8 cellular contexts compared by ENCODE assay signal in genomic region chr20:45336530-45337366, GRCh38. TPM values are rescaled to one million over a fixed set of nuclear protein-coding genes. Genes with fewer than 3 reads are reported as not detected.
DNase-seq lines count a peak whose midpoint lies in the region; ATAC-seq and TF ChIP-seq lines count a peak whose summit lies in the region.
"Had no signal": no experiment of that assay in that cellular context is flagged by ENCODE, and none has a peak within 500 bp of the region (broad histone marks: within the 10 kb centered on the region; RNA-seq: fewer than 3 reads in every experiment).

No MANE protein-coding gene starts in this region.

- peak overlapping the region; percentile 47 for H3K23ac ChIP-seq in IMR-90 (ENCODE audit: low read depth, low read length)

- H3K9me3 ChIP-seq in IMR-90 (ENCODE audit: control insufficient read depth, insufficient read depth, low read length), result no peaks in the 10 kb centered on the region
- no peaks in the 10 kb centered on the region for H3K9me3 ChIP-seq in upper lobe of left lung
- no peaks in the 10 kb centered on the region for H3K9me3 ChIP-seq in SJCRH30 (replicated peaks)

- H3K18ac ChIP-seq in IMR-90 (ENCODE audit: low read depth, low read length), result peak overlapping the region; percentile 83

- peak overlapping the region; percentile 30 for H3K9ac ChIP-seq in IMR-90 (ENCODE audit: low read depth, low read length)

- peak overlapping the region; percentile 91 for H4K91ac ChIP-seq in IMR-90 (ENCODE audit: insufficient read depth, low read depth, low read length)

- peaks cover 42% of the 10 kb centered on the region for H3K4me1 ChIP-seq in IMR-90 (ENCODE audit: control insufficient read depth, insufficient read depth, low read length)
- H3K4me1 ChIP-seq in upper lobe of left lung, result peaks cover 22 to 56% (median 41%) of the 10 kb centered on the region in 4 donors
- H3K4me1 ChIP-seq in SJCRH30, result peaks cover 29% of the 10 kb centered on the region

- H3K14ac ChIP-seq in IMR-90 (replicated peaks; ENCODE audit: low read depth, low read length), result peak overlapping the region; percentile 77

- no peak for TF ChIP-seq CTCF in IMR-90 (conservative IDR thresholded peaks at IDR 0.05; ENCODE audit: low read depth, low read length)
- TF ChIP-seq CTCF in upper lobe of left lung (IDR thresholded peaks at IDR 0.05), result no peak

- H3K27ac ChIP-seq in IMR-90 (ENCODE audit: insufficient read depth, low read length), result peak overlapping the region; percentile 88
- H3K27ac ChIP-seq in upper lobe of left lung, result peak overlapping the region; percentile 76 to 92 (median 92)
- H3K27ac ChIP-seq in SJCRH30, result no peak overlapping the region

- WGBS in IMR-90 (ENCODE audit: extremely low coverage in 2 of 2, insufficient read length in 1 of 2), 2 experiments, result 13% methylated on average over 3 of the region's 11 CpGs; no CpG with 5 or more reads in 1 of the 2 experiments
- WGBS in upper lobe of left lung, 2 donors, result 65 to 73% methylated on average over 10 to 11 of the region's 11 CpGs

- H2BK120ac ChIP-seq in IMR-90 (ENCODE audit: low read depth, low read length), result peak overlapping the region; percentile 98

- peaks cover 53% of the 10 kb centered on the region for H3K36me3 ChIP-seq in IMR-90 (ENCODE audit: control insufficient read depth, insufficient read depth, low read length)
- peaks cover 12 to 60% (median 29%) of the 10 kb centered on the region in 4 donors for H3K36me3 ChIP-seq in upper lobe of left lung
- no peaks in the 10 kb centered on the region for H3K36me3 ChIP-seq in SJCRH30

- peak overlapping the region; percentile 99 for H3K4ac ChIP-seq in IMR-90 (ENCODE audit: low read depth, low read length)

- H2BK15ac ChIP-seq in IMR-90 (ENCODE audit: low read depth, low read length), result peak overlapping the region; percentile 96

- intact Hi-C loops in IMR-90 (cut with micrococcal nuclease), result loop anchor here (5.0 kb wide), 1 partner anchor 441 kb away; no protein-coding TSS in a partner anchor

- DNase-seq in IMR-90 (peak; percentile 95), dedifferentiated amniotic fluid mesenchymal stem cell (ENCODE audit: extremely low spot score) (peak; percentile 64), medulla oblongata (ENCODE audit: extremely low spot score) (peak; percentile 54), upper lobe of left lung (no peak), SJCRH30 (no peak)
- DNase-seq: stimulated activated CD8-positive, alpha-beta memory T cell treated with anti-CD3 and anti-CD28 coated beads, Interleukin-4, amount 100 ng/mL, for 48 hours had no signal

- BruUV-seq in IMR-90 (replicated peaks; lab: Mats Ljungman, UMichigan), result no TSS peak

- 0 out of 2 replicates have a peak, but pooled peaks have one; percentile 2 for TF ChIP-seq RAD21 in IMR-90 (IDR thresholded peaks at IDR 0.05; ENCODE audit: low read length)

- H4K8ac ChIP-seq in IMR-90 (ENCODE audit: low read depth in 2 of 2, low read length in 2 of 2), result peak overlapping the region; percentile 80 to 93

- no peak for TF ChIP-seq EP300 in upper lobe of left lung (IDR thresholded peaks at IDR 0.05)

- H3K79me1 ChIP-seq in IMR-90 (ENCODE audit: low read depth in 1 of 2, low read length in 2 of 2), result peaks cover 42 to 80% of the 10 kb centered on the region in 2 experiments

- peak overlapping the region; percentile 53 for H4K5ac ChIP-seq in IMR-90 (ENCODE audit: low read depth, low read length)

- POLR2A ChIA-PET in IMR-90 (lab: Charles Lee; ENCODE audit: unreplicated experiment), result interaction anchor here (2.3 kb wide), 1 partner anchor 11 kb away, joined by 11 read pairs; the partner anchor contains the start of gene SDC4

- no peak overlapping the region for H3K4me3 ChIP-seq in IMR-90 (ENCODE audit: insufficient read depth, low read depth, low read length)
- no peak overlapping the region for H3K4me3 ChIP-seq in upper lobe of left lung
- H3K4me3 ChIP-seq in SJCRH30, result no peak overlapping the region

- peak overlapping the region; percentile 92 for H2BK5ac ChIP-seq in IMR-90 (ENCODE audit: low read depth, low read length, poor library complexity, severe bottlenecking)

- ATAC-seq in IMR-90 (ENCODE audit: low read depth), result peak; percentile 48
- peak; percentile 42 to 53 for ATAC-seq in upper lobe of left lung (ENCODE audit: low FRiP score in 2 of 2)
- no peak for ATAC-seq in HG02973 (IDR thresholded peaks at IDR 0.05; ENCODE audit: unreplicated experiment)
- no peak for ATAC-seq in GM21515 (IDR thresholded peaks at IDR 0.05; ENCODE audit: unreplicated experiment)

- H3K27me3 ChIP-seq in IMR-90 (ENCODE audit: control insufficient read depth, insufficient read depth, low read length) (no peaks in the 10 kb centered on the region), upper lobe of left lung (no peaks in the 10 kb centered on the region), SJCRH30 (no peaks in the 10 kb centered on the region)

- H3K9me1 ChIP-seq in IMR-90 (ENCODE audit: insufficient read depth, low read length), result peaks cover 42% of the 10 kb centered on the region

- H2AK5ac ChIP-seq in IMR-90 (ENCODE audit: low read depth, low read length), result peak overlapping the region; percentile 97

- peaks cover 33% of the 10 kb centered on the region for H4K20me1 ChIP-seq in IMR-90 (ENCODE audit: insufficient read depth, low read length)

- in situ Hi-C loops in IMR-90 (cut with MboI; ENCODE audit: low sequenced_read_pairs), result loop anchor here (25.0 kb wide), 1 partner anchor 576 kb away; the partner anchor contains the start of gene PLTP

- peak; percentile 77 for TF ChIP-seq POLR2A in IMR-90 (IDR thresholded peaks at IDR 0.05; ENCODE audit: low read depth, low read length)
- no peak for TF ChIP-seq POLR2A in upper lobe of left lung (IDR thresholded peaks at IDR 0.05)

- peak overlapping the region; percentile 12 for H3K4me2 ChIP-seq in IMR-90 (ENCODE audit: low read depth, low read length)

- H2AFZ ChIP-seq in IMR-90 (replicated peaks; ENCODE audit: low read length, poor library complexity), result peak overlapping the region; percentile 21

- H3K56ac ChIP-seq in IMR-90 (ENCODE audit: extremely low read depth, insufficient read depth, low read length), result peak overlapping the region; percentile 86

- peak overlapping the region; percentile 78 for H2AK9ac ChIP-seq in IMR-90 (replicated peaks; ENCODE audit: low read depth, low read length, poor library complexity)

- peak overlapping the region; percentile 58 for H2BK20ac ChIP-seq in IMR-90 (ENCODE audit: low read depth, low read length)

- dilution Hi-C loops in IMR-90 (cut with HindIII; ENCODE audit: low sequenced_read_pairs, unreplicated experiment), result no loop called here

- CTCF ChIA-PET in IMR-90 (lab: Yijun Ruan, JAX), result interaction anchor here (0.6 to 1.6 kb wide), 4 partner anchors 16 to 100 kb away, joined by 3 to 5 read pairs (median 4); partner anchors contain the start of gene SYS1

TF ChIP-seq in IMR-90, 13 proteins besides CTCF, POLR2A, EP300 and RAD21 (continues in another document):
- TF ChIP-seq FOS (IDR thresholded peaks at IDR 0.05; ENCODE audit: low read depth, low read length) (peak; percentile 95), MAZ (IDR thresholded peaks at IDR 0.05; ENCODE audit: borderline replicate concordance, low read depth, low read length) (peak; percentile 48; the same call in 1 of the 2 replicates), RCOR1 (IDR thresholded peaks at IDR 0.05; ENCODE audit: insufficient replicate concordance, low read length) (peak; percentile 16), USF2 (IDR thresholded peaks at IDR 0.05; ENCODE audit: low read depth, low read length) (no peak), MXI1 (IDR thresholded peaks at IDR 0.05; ENCODE audit: borderline replicate concordance, low read depth, low read length) (peak; percentile 40; the same call in 1 of the 2 replicates), SMC3 (IDR thresholded peaks at IDR 0.05; ENCODE audit: low read depth, low read length) (no peak)

RNA-seq across cellular contexts. Expression of gene SDC4, which starts 11.5 kb away (rescaled TPM):
- total RNA-seq in IMR-90 (2012; rRNA removed) (265 and 275 TPM in 2 replicates), upper lobe of left lung (100 to 1,000 TPM; 178 to 568 (median 291) TPM)
- polyA plus RNA-seq in IMR-90 (2012; rRNA removed), result 181 and 203 TPM in 2 replicates
- 183 and 191 TPM in 2 replicates for polyA plus RNA-seq in IMR-90 (2012; cell fraction: cytosol; rRNA removed)
- polyA plus RNA-seq in IMR-90 (2012; cell fraction: nucleus; rRNA removed; ENCODE audit: low replicate concordance), result 58.2 and 85.3 TPM in 2 replicates
- total RNA-seq in SJCRH30 (2014; rRNA removed; shearing (Covaris generic)), result 47.4 and 48.7 TPM in 2 replicates

RNA-seq across cellular contexts. Expression of gene SYS1, which starts 26.2 kb away (rescaled TPM):
- total RNA-seq in IMR-90 (2012; rRNA removed) (12.9 and 16.7 TPM in 2 replicates), upper lobe of left lung (10 to 100 TPM; 31.0 to 61.4 (median 50.7) TPM)
- 24.6 and 29.2 TPM in 2 replicates for polyA plus RNA-seq in IMR-90 (2012; rRNA removed)
- 35.1 and 52.6 TPM in 2 replicates for polyA plus RNA-seq in IMR-90 (2012; cell fraction: cytosol; rRNA removed)
- polyA plus RNA-seq in IMR-90 (2012; cell fraction: nucleus; rRNA removed; ENCODE audit: low replicate concordance), result 10.9 and 29.3 TPM in 2 replicates
- total RNA-seq in SJCRH30 (2014; rRNA removed; shearing (Covaris generic)), result 24.2 and 27.8 TPM in 2 replicates

RNA-seq across cellular contexts. Expression of gene MATN4, which starts 28.6 kb away (rescaled TPM):
- total RNA-seq in IMR-90 (2012; rRNA removed), result not detected in 2 replicates
- polyA plus RNA-seq in IMR-90 (2012; rRNA removed), result 0.12 and 0.13 TPM in 2 replicates
- polyA plus RNA-seq in IMR-90 (2012; cell fraction: cytosol; rRNA removed), result 0.11 and 0.16 TPM in 2 replicates
- 0.37 and 1.2 TPM in 2 replicates for polyA plus RNA-seq in IMR-90 (2012; cell fraction: nucleus; rRNA removed; ENCODE audit: low replicate concordance)
- total RNA-seq in upper lobe of left lung, result under 1 TPM in 2 of 6 donors, not detected in 4; 0.30 to 0.44 TPM
- 0.18 TPM in 1 of 2 replicates, not detected in the other for total RNA-seq in SJCRH30 (2014; rRNA removed; shearing (Covaris generic))

RNA-seq across cellular contexts. Expression of gene RBPJL, which starts 30.1 kb away (rescaled TPM):
- not detected in 2 replicates for total RNA-seq in IMR-90 (2012; rRNA removed)
- polyA plus RNA-seq in IMR-90 (2012; rRNA removed), result not detected in 2 replicates
- polyA plus RNA-seq in IMR-90 (2012; cell fraction: cytosol; rRNA removed), result not detected in 2 replicates
- not detected in 2 replicates for polyA plus RNA-seq in IMR-90 (2012; cell fraction: nucleus; rRNA removed; ENCODE audit: low replicate concordance)
- total RNA-seq in upper lobe of left lung, result under 1 TPM in 2 of 6 donors, not detected in 4; 0.09 to 0.13 TPM
- not detected in 2 replicates for total RNA-seq in SJCRH30 (2014; rRNA removed; shearing (Covaris generic))

RNA-seq across cellular contexts. Expression of gene TP53TG5, which starts 41.4 kb away (rescaled TPM):
- total RNA-seq in IMR-90 (2012; rRNA removed), result not detected in 2 replicates
- polyA plus RNA-seq in IMR-90 (2012; rRNA removed), result not detected in 2 replicates
- polyA plus RNA-seq in IMR-90 (2012; cell fraction: cytosol; rRNA removed), result not detected in 2 replicates
- polyA plus RNA-seq in IMR-90 (2012; cell fraction: nucleus; rRNA removed; ENCODE audit: low replicate concordance), result not detected in 2 replicates
- not detected for total RNA-seq in upper lobe of left lung
- not detected in 2 replicates for total RNA-seq in SJCRH30 (2014; rRNA removed; shearing (Covaris generic))

Comparison
In these comparisons a context has a peak if more than half of its experiments do, and no peak if none do; other contexts are left out.
1. ATAC-seq: peak in IMR-90 (single experiment) and upper lobe of left lung (2 of 2); none in HG02973 (single experiment) and GM21515 (single experiment).
2. DNase-seq: peak in IMR-90 (single experiment), dedifferentiated amniotic fluid mesenchymal stem cell (single experiment) and medulla oblongata (single experiment); none in upper lobe of left lung (0 of 2) and SJCRH30 (0 of 2).